Comparison of ENCODE assay signal across 2 cellular contexts in genomic region chr2:199258291-199258690, GRCh38.
TF ChIP-seq lines count a peak whose summit lies in the region.

No MANE protein-coding gene starts in this region.

TF ChIP-seq in IMR-90, 13 proteins besides CTCF, POLR2A, EP300 and RAD21 (continued from another document):
- no peak for TF ChIP-seq USF2 (IDR thresholded peaks at IDR 0.05; ENCODE audit: low read depth, low read length)
- TF ChIP-seq BHLHE40 (IDR thresholded peaks at IDR 0.05; ENCODE audit: low read depth, low read length): no peak
- TF ChIP-seq CEBPB (IDR thresholded peaks at IDR 0.05; ENCODE audit: low read depth, low read length): no peak
- no peak for TF ChIP-seq NFE2L2 (IDR thresholded peaks at IDR 0.05; ENCODE audit: low read depth, low read length)
- no peak for TF ChIP-seq CHD1 (IDR thresholded peaks at IDR 0.05; ENCODE audit: low read depth, low read length)
- TF ChIP-seq, protein P1, sequence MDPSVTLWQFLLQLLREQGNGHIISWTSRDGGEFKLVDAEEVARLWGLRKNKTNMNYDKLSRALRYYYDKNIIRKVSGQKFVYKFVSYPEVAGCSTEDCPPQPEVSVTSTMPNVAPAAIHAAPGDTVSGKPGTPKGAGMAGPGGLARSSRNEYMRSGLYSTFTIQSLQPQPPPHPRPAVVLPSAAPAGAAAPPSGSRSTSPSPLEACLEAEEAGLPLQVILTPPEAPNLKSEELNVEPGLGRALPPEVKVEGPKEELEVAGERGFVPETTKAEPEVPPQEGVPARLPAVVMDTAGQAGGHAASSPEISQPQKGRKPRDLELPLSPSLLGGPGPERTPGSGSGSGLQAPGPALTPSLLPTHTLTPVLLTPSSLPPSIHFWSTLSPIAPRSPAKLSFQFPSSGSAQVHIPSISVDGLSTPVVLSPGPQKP (IDR thresholded peaks at IDR 0.05; ENCODE audit: borderline replicate concordance, low read depth, low read length): no peak
TF ChIP-seq in IMR-90: peak in this region for 0.

TF ChIP-seq in WTC11, 78 proteins besides CTCF, POLR2A, EP300 and RAD21 (continued from another document):
- no peak for TF ChIP-seq STAT6 (CRISPR knock-in tag; conservative IDR thresholded peaks at IDR 0.05; ENCODE audit: low read depth)
- no peak for TF ChIP-seq GRHL2 (CRISPR knock-in tag; IDR thresholded peaks at IDR 0.05; ENCODE audit: insufficient replicate concordance, severe bottlenecking)
- no peak for TF ChIP-seq ZNF416 (CRISPR knock-in tag; IDR thresholded peaks at IDR 0.05)
- TF ChIP-seq FOXJ3 (CRISPR knock-in tag; IDR thresholded peaks at IDR 0.05; ENCODE audit: borderline replicate concordance): no peak
- no peak for TF ChIP-seq NFE2L1 (CRISPR knock-in tag; IDR thresholded peaks at IDR 0.05)
- no peak for TF ChIP-seq CREB1 (CRISPR knock-in tag; IDR thresholded peaks at IDR 0.05)
